ENCODE assay signal across 12 cellular contexts in genomic region chr15:85336870-85337269, GRCh38.
"Had no signal": no experiment of that assay in that cellular context is flagged by ENCODE, and none has a peak within 500 bp of the region (broad histone marks: within the 10 kb centered on the region; RNA-seq: fewer than 3 reads in every experiment).

No MANE protein-coding gene starts in this region.

- H3K27ac Mint-ChIP-seq: activated CD8-positive, alpha-beta T cell treated with anti-CD3 and anti-CD28 coated beads for 36 hours; activated naive CD8-positive, alpha-beta T cell treated with anti-CD3 and anti-CD28 coated beads, Interleukin-2, amount 10 ng/mL, durations not matched to agents 7 days and 5 days; activated T-cell treated with anti-CD3 and anti-CD28 coated beads, Interleukin-2, amount 50 U/mL, for 72 hours; memory B cell had no signal

- H3K4me3 Mint-ChIP-seq: activated CD8-positive, alpha-beta T cell treated with anti-CD3 and anti-CD28 coated beads for 36 hours; activated naive CD8-positive, alpha-beta T cell treated with anti-CD3 and anti-CD28 coated beads, Interleukin-2, amount 10 ng/mL, durations not matched to agents 7 days and 5 days; activated T-cell treated with anti-CD3 and anti-CD28 coated beads, Interleukin-2, amount 50 U/mL, for 72 hours; memory B cell had no signal

- H3K36me3 Mint-ChIP-seq: activated naive CD8-positive, alpha-beta T cell treated with anti-CD3 and anti-CD28 coated beads, Interleukin-2, amount 10 ng/mL, durations not matched to agents 7 days and 5 days; memory B cell had no signal

- H3K27me3 Mint-ChIP-seq: activated CD8-positive, alpha-beta T cell treated with anti-CD3 and anti-CD28 coated beads for 36 hours; memory B cell had no signal

- H3K36me3 ChIP-seq: thyroid gland, WERI-Rb-1 had no signal

- H3K9me3 ChIP-seq: thyroid gland had no signal

- H3K27me3 ChIP-seq: thyroid gland had no signal

- ATAC-seq: activated CD8-positive, alpha-beta T cell treated with anti-CD3 and anti-CD28 coated beads for 36 hours; activated T-cell treated with anti-CD3 and anti-CD28 coated beads, Interleukin-2, amount 50 U/mL, for 72 hours had no signal

- H3K27ac ChIP-seq: SK-N-MC, skin epidermis, thyroid gland had no signal

- H3K9me3 Mint-ChIP-seq: activated CD8-positive, alpha-beta T cell treated with anti-CD3 and anti-CD28 coated beads for 36 hours; activated T-cell treated with anti-CD3 and anti-CD28 coated beads, Interleukin-2, amount 50 U/mL, for 72 hours; memory B cell had no signal

- DNase-seq: activated CD4-positive, alpha-beta T cell treated with anti-CD3 and anti-CD28 coated beads for 4 hours; activated CD8-positive, alpha-beta memory T cell treated with anti-CD3 and anti-CD28 coated beads, Interleukin-2, amount 50 U/mL, for 4 hours; activated CD8-positive, alpha-beta T cell treated with anti-CD3 and anti-CD28 coated beads for 36 hours; activated naive CD8-positive, alpha-beta T cell treated with anti-CD3 and anti-CD28 coated beads, Interleukin-2, amount 10 ng/mL, durations not matched to agents 7 days and 5 days; activated T-cell treated with anti-CD3 and anti-CD28 coated beads, Interleukin-2, amount 50 U/mL, for 72 hours; anterior cingulate cortex; T-helper 1 cell; thyroid gland; WERI-Rb-1 had no signal

- H3K4me3 ChIP-seq: skin epidermis, thyroid gland had no signal
